ENCODE assay signal across 9 cellular contexts in the genomic region with DNA sequence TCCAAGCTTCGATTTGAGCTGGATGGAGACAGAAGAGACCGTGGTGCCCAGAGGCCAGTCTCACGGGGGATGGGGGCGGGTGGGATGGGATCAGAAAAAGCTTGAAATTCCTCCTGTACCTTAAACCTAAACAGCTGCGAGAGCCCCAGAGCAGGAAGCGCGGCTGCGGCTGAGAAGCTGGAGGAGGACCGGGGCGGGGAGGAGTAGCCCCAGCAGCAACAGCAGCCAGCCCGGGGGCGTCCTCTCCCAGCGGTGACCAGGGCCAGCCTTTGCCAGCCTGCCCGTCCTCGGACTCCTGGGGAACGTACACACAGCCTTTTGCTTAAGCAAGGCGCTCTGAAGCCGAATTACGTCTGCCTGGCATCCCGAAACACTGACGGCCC. TPM values are rescaled to one million over a fixed set of nuclear protein-coding genes. Genes with fewer than 3 reads are reported as not detected.
DNase-seq lines count a peak whose midpoint lies in the region; ATAC-seq and TF ChIP-seq lines count a peak whose summit lies in the region.
"Had no signal": no experiment of that assay in that cellular context is flagged by ENCODE, and none has a peak within 500 bp of the region (broad histone marks: within the 10 kb centered on the region; RNA-seq: fewer than 3 reads in every experiment).

No MANE protein-coding gene starts in this region.

- TF ChIP-seq POLR2A in spleen (IDR thresholded peaks at IDR 0.05), result no peak

- H3K9me2 ChIP-seq in hepatocyte (replicated peaks; ENCODE audit: insufficient read depth), result no peaks in the 10 kb centered on the region

- H3K27ac ChIP-seq in hepatocyte (no peak overlapping the region), spleen (no peak overlapping the region)

- no peaks in the 10 kb centered on the region for H3K9me3 Mint-ChIP-seq in WTC11

- peak overlapping the region; percentile 100 for H3K4me2 ChIP-seq in hepatocyte

- H3K27me3 Mint-ChIP-seq in WTC11 (ENCODE audit: low read depth), result peaks cover 92% of the 10 kb centered on the region

- H3K9me3 ChIP-seq in hepatocyte (ENCODE audit: low read depth) (no peaks in the 10 kb centered on the region), spleen (peaks cover 0 to 1% (median 0%) of the 10 kb centered on the region in 8 donors)

- WGBS in hepatocyte (ENCODE audit: low lambda C conversion rate, missing lambda C conversion rate), result under 1% methylated on average over 18 of the region's 21 CpGs
- 3 to 13% (median 5%) methylated on average over 13 to 21 of the region's 21 CpGs for WGBS in spleen, 5 donors

- H3K27ac Mint-ChIP-seq in WTC11, result no peak overlapping the region

- POLR2A ChIA-PET in WTC11 (lab: Charles Lee), result interaction anchor here (0.7 to 2.1 kb wide), 3 partner anchors 20 to 404 kb away, joined by 3 to 13 read pairs (median 7); partner anchors contain the start of gene CCNC

- H3K4me1 Mint-ChIP-seq in WTC11, result peaks cover 20% of the 10 kb centered on the region

- H3K27me3 ChIP-seq in hepatocyte, result peaks cover 90% of the 10 kb centered on the region
- H3K27me3 ChIP-seq in spleen (replicated peaks in 1 of 7), result peaks cover 11 to 78% (median 64%) of the 10 kb centered on the region in 7 donors

- no peaks in the 10 kb centered on the region for H3K36me3 Mint-ChIP-seq in WTC11

- DNase-seq in AG08396 (ENCODE audit: low spot score) (peak; percentile 29), WTC11 (ENCODE audit: low spot score) (peak; percentile 47), hepatocyte (ENCODE audit: low spot score) (no peak), spleen (peak; percentile 77), GM19238 (ENCODE audit: insufficient read length, low spot score) (no peak), DMS79 treated with DMSO at 0.1 percent for 48 hours (lab: John Stamatoyannopoulos, UW) (no peak)

- H3K4me1 ChIP-seq in hepatocyte (ENCODE audit: insufficient read depth), result peaks cover 5% of the 10 kb centered on the region
- H3K4me1 ChIP-seq in spleen, result peaks cover 16 to 39% (median 31%) of the 10 kb centered on the region in 6 donors

- H4K20me1 ChIP-seq in hepatocyte (ENCODE audit: insufficient read depth, poor library complexity, severe bottlenecking), result no peaks in the 10 kb centered on the region

- peak overlapping the region; percentile 82 for H2AFZ ChIP-seq in hepatocyte

- H3K36me3 ChIP-seq in hepatocyte (replicated peaks; ENCODE audit: insufficient read depth, low read depth), result no peaks in the 10 kb centered on the region
- no peaks in the 10 kb centered on the region for H3K36me3 ChIP-seq in spleen

- CTCF ChIA-PET in WTC11 (lab: Charles Lee), result interaction anchor here (0.6 to 2.5 kb wide), 8 partner anchors 15 to 122 kb away, joined by 3 to 34 read pairs (median 10); partner anchors contain the start of genes CCNC and PRDM13

- H3K79me2 ChIP-seq in hepatocyte, result no peaks in the 10 kb centered on the region

- peak overlapping the region; percentile 94 for H3K4me3 ChIP-seq in hepatocyte
- peak overlapping the region; percentile 44 to 78 (median 56) for H3K4me3 ChIP-seq in spleen

- no peak for TF ChIP-seq CTCF in WTC11 (IDR thresholded peaks at IDR 0.05)
- no peak for TF ChIP-seq CTCF in hepatocyte (IDR thresholded peaks at IDR 0.05; ENCODE audit: poor library complexity)
- TF ChIP-seq CTCF in spleen (IDR thresholded peaks at IDR 0.05 in 8 of 11, conservative IDR thresholded peaks at IDR 0.05 in 3 of 11), result no peak

- ATAC-seq in GM18868 (IDR thresholded peaks at IDR 0.05; ENCODE audit: unreplicated experiment) (peak; percentile 22), HG03103 (IDR thresholded peaks at IDR 0.05; ENCODE audit: low read depth, unreplicated experiment) (peak; percentile 18), WTC11 (peak; percentile 15)

- H3K4me3 Mint-ChIP-seq in WTC11, result peak overlapping the region; percentile 73

- intact Hi-C loops in spleen (cut with DNase I; ENCODE audit: low total_unique reads), result no loop called here

TF ChIP-seq in WTC11, 78 proteins besides CTCF, POLR2A, EP300 and RAD21 (continues in another document):
- TF ChIP-seq ZNF416 (CRISPR knock-in tag; IDR thresholded peaks at IDR 0.05), result no peak
- no peak for TF ChIP-seq ZNF263 (CRISPR knock-in tag; IDR thresholded peaks at IDR 0.05; ENCODE audit: low read depth)
- TF ChIP-seq, protein P1, sequence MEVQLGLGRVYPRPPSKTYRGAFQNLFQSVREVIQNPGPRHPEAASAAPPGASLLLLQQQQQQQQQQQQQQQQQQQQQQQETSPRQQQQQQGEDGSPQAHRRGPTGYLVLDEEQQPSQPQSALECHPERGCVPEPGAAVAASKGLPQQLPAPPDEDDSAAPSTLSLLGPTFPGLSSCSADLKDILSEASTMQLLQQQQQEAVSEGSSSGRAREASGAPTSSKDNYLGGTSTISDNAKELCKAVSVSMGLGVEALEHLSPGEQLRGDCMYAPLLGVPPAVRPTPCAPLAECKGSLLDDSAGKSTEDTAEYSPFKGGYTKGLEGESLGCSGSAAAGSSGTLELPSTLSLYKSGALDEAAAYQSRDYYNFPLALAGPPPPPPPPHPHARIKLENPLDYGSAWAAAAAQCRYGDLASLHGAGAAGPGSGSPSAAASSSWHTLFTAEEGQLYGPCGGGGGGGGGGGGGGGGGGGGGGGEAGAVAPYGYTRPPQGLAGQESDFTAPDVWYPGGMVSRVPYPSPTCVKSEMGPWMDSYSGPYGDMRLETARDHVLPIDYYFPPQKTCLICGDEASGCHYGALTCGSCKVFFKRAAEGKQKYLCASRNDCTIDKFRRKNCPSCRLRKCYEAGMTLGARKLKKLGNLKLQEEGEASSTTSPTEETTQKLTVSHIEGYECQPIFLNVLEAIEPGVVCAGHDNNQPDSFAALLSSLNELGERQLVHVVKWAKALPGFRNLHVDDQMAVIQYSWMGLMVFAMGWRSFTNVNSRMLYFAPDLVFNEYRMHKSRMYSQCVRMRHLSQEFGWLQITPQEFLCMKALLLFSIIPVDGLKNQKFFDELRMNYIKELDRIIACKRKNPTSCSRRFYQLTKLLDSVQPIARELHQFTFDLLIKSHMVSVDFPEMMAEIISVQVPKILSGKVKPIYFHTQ (CRISPR knock-in tag; IDR thresholded peaks at IDR 0.05), result no peak
- TF ChIP-seq ATF3 (CRISPR knock-in tag; conservative IDR thresholded peaks at IDR 0.05), result no peak
- TF ChIP-seq, protein P2, sequence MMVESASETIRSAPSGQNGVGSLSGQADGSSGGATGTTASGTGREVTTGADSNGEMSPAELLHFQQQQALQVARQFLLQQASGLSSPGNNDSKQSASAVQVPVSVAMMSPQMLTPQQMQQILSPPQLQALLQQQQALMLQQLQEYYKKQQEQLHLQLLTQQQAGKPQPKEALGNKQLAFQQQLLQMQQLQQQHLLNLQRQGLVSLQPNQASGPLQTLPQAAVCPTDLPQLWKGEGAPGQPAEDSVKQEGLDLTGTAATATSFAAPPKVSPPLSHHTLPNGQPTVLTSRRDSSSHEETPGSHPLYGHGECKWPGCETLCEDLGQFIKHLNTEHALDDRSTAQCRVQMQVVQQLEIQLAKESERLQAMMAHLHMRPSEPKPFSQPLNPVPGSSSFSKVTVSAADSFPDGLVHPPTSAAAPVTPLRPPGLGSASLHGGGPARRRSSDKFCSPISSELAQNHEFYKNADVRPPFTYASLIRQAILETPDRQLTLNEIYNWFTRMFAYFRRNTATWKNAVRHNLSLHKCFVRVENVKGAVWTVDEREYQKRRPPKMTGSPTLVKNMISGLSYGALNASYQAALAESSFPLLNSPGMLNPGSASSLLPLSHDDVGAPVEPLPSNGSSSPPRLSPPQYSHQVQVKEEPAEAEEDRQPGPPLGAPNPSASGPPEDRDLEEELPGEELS (CRISPR knock-in tag; IDR thresholded peaks at IDR 0.05), result no peak
- TF ChIP-seq, protein P3, sequence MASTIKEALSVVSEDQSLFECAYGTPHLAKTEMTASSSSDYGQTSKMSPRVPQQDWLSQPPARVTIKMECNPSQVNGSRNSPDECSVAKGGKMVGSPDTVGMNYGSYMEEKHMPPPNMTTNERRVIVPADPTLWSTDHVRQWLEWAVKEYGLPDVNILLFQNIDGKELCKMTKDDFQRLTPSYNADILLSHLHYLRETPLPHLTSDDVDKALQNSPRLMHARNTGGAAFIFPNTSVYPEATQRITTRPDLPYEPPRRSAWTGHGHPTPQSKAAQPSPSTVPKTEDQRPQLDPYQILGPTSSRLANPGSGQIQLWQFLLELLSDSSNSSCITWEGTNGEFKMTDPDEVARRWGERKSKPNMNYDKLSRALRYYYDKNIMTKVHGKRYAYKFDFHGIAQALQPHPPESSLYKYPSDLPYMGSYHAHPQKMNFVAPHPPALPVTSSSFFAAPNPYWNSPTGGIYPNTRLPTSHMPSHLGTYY (CRISPR knock-in tag; IDR thresholded peaks at IDR 0.05), result no peak
- TF ChIP-seq AFF4 (CRISPR knock-in tag; IDR thresholded peaks at IDR 0.05; ENCODE audit: borderline replicate concordance), result no peak

RNA-seq across cellular contexts. Expression of gene PRDM13, which starts 17.4 kb away (rescaled TPM):
- total RNA-seq in WTC11 (2021) (0.09 to 0.14 TPM (median 0.11 TPM) in 3 replicates), hepatocyte (not detected in 2 replicates), spleen (not detected)
- polyA plus RNA-seq in hepatocyte (not detected in 2 replicates), spleen (under 1 TPM in 1 of 3 donors, not detected in 2; 0.02 TPM)
- total RNA-seq: lung microvascular endothelial cell had no signal

RNA-seq across cellular contexts. Expression of gene CCNC, which starts 20.8 kb away (rescaled TPM):
- total RNA-seq in WTC11 (2021), result 82.2 to 93.1 TPM (median 86.8 TPM) in 3 replicates
- 98.8 and 102 TPM in 2 replicates for total RNA-seq in hepatocyte
- polyA plus RNA-seq in hepatocyte, result 57.1 and 59.5 TPM in 2 replicates
- total RNA-seq in spleen, result 10 to 100 TPM; 40.0 to 66.0 (median 44.5) TPM
- polyA plus RNA-seq in spleen, result 10 to 100 TPM; 28.8 to 32.7 (median 30.0) TPM

Comparison
In these comparisons a context has a peak if more than half of its experiments do, and no peak if none do; other contexts are left out.
1. DNase-seq: peak in AG08396 (single experiment), WTC11 (single experiment) and spleen (single experiment); none in hepatocyte (single experiment), GM19238 (single experiment) and DMS79 treated with DMSO at 0.1 percent for 48 hours (single experiment).
2. Peak in every context shown above with its lines, with median percentiles within 50 percentile points of each other: ATAC-seq.